ENCODE assay signal across 30 cellular contexts in genomic region chr20:48463096-48463710, GRCh38.
DNase-seq lines count a peak whose midpoint lies in the region; ATAC-seq and TF ChIP-seq lines count a peak whose summit lies in the region.
"Had no signal": no experiment of that assay in that cellular context is flagged by ENCODE, and none has a peak within 500 bp of the region (broad histone marks: within the 10 kb centered on the region; RNA-seq: fewer than 3 reads in every experiment).

No MANE protein-coding gene starts in this region.

- no peaks in the 10 kb centered on the region for H3K36me3 Mint-ChIP-seq in CD14-positive monocyte
- H3K36me3 Mint-ChIP-seq: activated naive CD8-positive, alpha-beta T cell treated with anti-CD3 and anti-CD28 coated beads, Interleukin-2, amount 10 ng/mL, durations not matched to agents 7 days and 5 days; immature natural killer cell; stimulated activated naive B cell treated with anti-CD40 and anti-IgM and Interleukin-4, amounts not matched to agents 10 μg/mL and 1 μg/mL and 100 μg/mL, for 72 hours had no signal

- no peaks in the 10 kb centered on the region for H3K36me3 ChIP-seq in tibial artery
- H3K36me3 ChIP-seq: ascending aorta, esophagus muscularis mucosa, gastroesophageal sphincter had no signal

- TF ChIP-seq CTCF in CD14-positive monocyte (IDR thresholded peaks at IDR 0.05) (no peak), tibial artery (IDR thresholded peaks at IDR 0.05) (no peak)

- H3K9me3 ChIP-seq in tibial artery = no peaks in the 10 kb centered on the region
- H3K9me3 ChIP-seq: ascending aorta, esophagus muscularis mucosa, gastroesophageal sphincter, testis had no signal

- peaks cover 3% of the 10 kb centered on the region for H3K4me1 Mint-ChIP-seq in CD14-positive monocyte

- DNase-seq in CD14-positive monocyte (ENCODE audit: low spot score) = peak; percentile 11
- DNase-seq in LHCN-M2 (ENCODE audit: low read depth) = peak; percentile 43
- DNase-seq in fibroblast of gingiva (ENCODE audit: low read depth) = peak; percentile 9
- peak; percentile 40 for DNase-seq in retina
- DNase-seq in tibial artery = no peak
- no peak for DNase-seq in SIG-M5 (lab: John Stamatoyannopoulos, UW)
- DNase-seq: activated CD4-positive, alpha-beta T cell treated with anti-CD3 and anti-CD28 coated beads for 48 hours; activated CD8-positive, alpha-beta memory T cell treated with anti-CD3 and anti-CD28 coated beads for 24 hours; activated effector memory CD4-positive, alpha-beta T cell treated with anti-CD3 and anti-CD28 coated beads, Interleukin-2, amount 50 U/mL, for 16 hours; activated naive CD8-positive, alpha-beta T cell treated with anti-CD3 and anti-CD28 coated beads, Interleukin-2, amount 10 ng/mL, durations not matched to agents 7 days and 5 days; activated T-cell treated with anti-CD3 and anti-CD28 coated beads, Interleukin-2, amount 50 U/mL, for 1 hour; dermis blood vessel endothelial cell; DMS53; hippocampal formation; immature natural killer cell; naive thymus-derived CD4-positive, alpha-beta T cell; NCI-H1105 treated with DMSO at 0.1 percent for 48 hours; NCI-H2029 treated with DMSO at 0.1 percent for 48 hours; NCI-H226; NCI-H774; occipital lobe; stimulated activated naive B cell treated with anti-CD40 and anti-IgM and Interleukin-4, amounts not matched to agents 10 μg/mL and 1 μg/mL and 100 μg/mL, for 72 hours; testis had no signal

- ATAC-seq in HG02970 (IDR thresholded peaks at IDR 0.05; ENCODE audit: low FRiP score, unreplicated experiment) = no peak
- ATAC-seq: left lobe of liver; naive thymus-derived CD4-positive, alpha-beta T cell; stimulated activated naive B cell treated with anti-CD40 and anti-IgM and Interleukin-4, amounts not matched to agents 10 μg/mL and 1 μg/mL and 100 μg/mL, for 72 hours had no signal

- H3K27ac Mint-ChIP-seq in CD14-positive monocyte = no peak overlapping the region
- H3K27ac Mint-ChIP-seq: activated naive CD8-positive, alpha-beta T cell treated with anti-CD3 and anti-CD28 coated beads, Interleukin-2, amount 10 ng/mL, durations not matched to agents 7 days and 5 days; IgD-negative memory B cell; immature natural killer cell; naive thymus-derived CD4-positive, alpha-beta T cell; stimulated activated naive B cell treated with anti-CD40 and anti-IgM and Interleukin-4, amounts not matched to agents 10 μg/mL and 1 μg/mL and 100 μg/mL, for 72 hours; T-helper 2 cell treated with Interferon-gamma antibody and Interleukin-4, amounts not matched to agents 5 μg/mL and 100 μg/mL, for 36 hours had no signal

- peaks cover 0 to 14% of the 10 kb centered on the region in 2 donors for H3K27me3 ChIP-seq in tibial artery
- H3K27me3 ChIP-seq: ascending aorta, testis had no signal

- H3K9me3 Mint-ChIP-seq in CD14-positive monocyte = peaks cover 0 to 13% (median 6%) of the 10 kb centered on the region in 7 donors
- H3K9me3 Mint-ChIP-seq: immature natural killer cell; T-helper 2 cell treated with Interferon-gamma antibody and Interleukin-4, amounts not matched to agents 5 μg/mL and 100 μg/mL, for 36 hours had no signal

- peaks cover 2 to 12% (median 7%) of the 10 kb centered on the region in 3 donors for H3K27me3 Mint-ChIP-seq in CD14-positive monocyte (ENCODE audit: low read depth in 3 of 3)

- H3K27ac ChIP-seq in tibial artery = no peak overlapping the region
- H3K27ac ChIP-seq: ascending aorta, gastroesophageal sphincter, testis had no signal

- H3K4me3 Mint-ChIP-seq in CD14-positive monocyte = no peak overlapping the region
- H3K4me3 Mint-ChIP-seq: activated naive CD8-positive, alpha-beta T cell treated with anti-CD3 and anti-CD28 coated beads, Interleukin-2, amount 10 ng/mL, durations not matched to agents 7 days and 5 days; immature natural killer cell; naive thymus-derived CD4-positive, alpha-beta T cell; stimulated activated naive B cell treated with anti-CD40 and anti-IgM and Interleukin-4, amounts not matched to agents 10 μg/mL and 1 μg/mL and 100 μg/mL, for 72 hours; T-helper 2 cell treated with Interferon-gamma antibody and Interleukin-4, amounts not matched to agents 5 μg/mL and 100 μg/mL, for 36 hours had no signal

- intact Hi-C loops in CD14-positive monocyte (cut with micrococcal nuclease) = no loop called here
- intact Hi-C loops in tibial artery (cut with DNase I; ENCODE audit: low total_unique reads) = no loop called here

- H3K4me3 ChIP-seq in tibial artery = no peak overlapping the region
- H3K4me3 ChIP-seq: ascending aorta, esophagus muscularis mucosa, gastroesophageal sphincter, testis had no signal

- no peaks in the 10 kb centered on the region for H3K4me1 ChIP-seq in tibial artery
- H3K4me1 ChIP-seq: ascending aorta, testis had no signal

Comparison
In these comparisons a context has a peak if more than half of its experiments do, and no peak if none do; other contexts are left out.
1. DNase-seq: peak in CD14-positive monocyte (single experiment), LHCN-M2 (single experiment), fibroblast of gingiva (single experiment) and retina (single experiment); none in tibial artery (0 of 2) and SIG-M5 (single experiment).